Comparison of ENCODE assay signal across 8 cellular contexts in the genomic region with DNA sequence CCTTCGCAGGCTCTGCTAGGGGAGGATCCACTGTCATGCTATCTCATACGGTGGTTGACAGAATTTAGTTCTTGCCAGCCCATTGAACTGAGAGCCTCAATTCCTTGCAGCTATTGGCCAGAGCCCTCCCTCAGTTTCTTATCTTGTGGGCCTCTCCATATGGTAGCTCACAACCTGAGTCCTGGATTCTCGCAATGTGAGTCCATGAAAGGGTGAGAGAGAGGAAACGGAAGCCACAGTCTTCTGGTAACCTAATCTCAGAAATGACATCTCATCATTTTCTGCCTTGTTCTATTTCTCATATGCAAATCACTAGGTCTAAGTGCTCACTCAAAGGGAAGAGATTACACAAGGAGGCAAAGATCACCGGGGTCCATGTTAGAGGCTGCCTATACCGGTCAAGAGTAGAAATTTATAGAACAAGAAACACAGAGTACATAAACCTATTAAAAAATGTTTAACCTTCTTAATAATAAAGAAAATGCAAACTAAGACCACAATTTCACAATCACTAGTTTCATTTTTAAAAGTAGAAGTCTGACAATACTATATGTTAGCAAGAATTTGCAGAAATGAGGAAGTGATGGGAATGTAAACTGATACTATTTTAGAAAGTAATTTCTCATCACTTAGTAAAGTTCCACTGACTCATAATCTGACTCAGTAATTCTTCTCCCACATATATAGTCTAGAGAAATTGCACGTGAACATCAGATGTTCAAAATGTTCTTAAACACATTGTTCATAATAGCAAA.
DNase-seq lines count a peak whose midpoint lies in the region; ATAC-seq, FAIRE-seq and TF ChIP-seq lines count a peak whose summit lies in the region.

No MANE protein-coding gene starts in this region.

- no peaks in the 10 kb centered on the region for H3K36me3 Mint-ChIP-seq in activated T-helper 2 cell treated with anti-CD3 and anti-CD28 coated beads, Interferon-gamma antibody, Interleukin-2, Interleukin-4, amounts not matched to agents 10 μg/mL and 5 μg/mL and 100 μg/mL, durations not matched to agents 14 hours and 24 hours and 36 hours (ENCODE audit: low read depth)
- no peaks in the 10 kb centered on the region for H3K36me3 Mint-ChIP-seq in T-cell

- CTCF ChIA-PET in T-cell (lab: Charles Lee) = no interaction called here

- no peaks in the 10 kb centered on the region for H3K36me3 ChIP-seq in WERI-Rb-1

- no peak for TF ChIP-seq POLR2A in H54 (IDR thresholded peaks at IDR 0.05; ENCODE audit: low read depth, low read length)

- no peaks in the 10 kb centered on the region for H3K27me3 Mint-ChIP-seq in activated T-helper 2 cell treated with anti-CD3 and anti-CD28 coated beads, Interferon-gamma antibody, Interleukin-2, Interleukin-4, amounts not matched to agents 10 μg/mL and 5 μg/mL and 100 μg/mL, durations not matched to agents 14 hours and 24 hours and 36 hours (ENCODE audit: low read depth)
- no peaks in the 10 kb centered on the region for H3K27me3 Mint-ChIP-seq in T-cell

- no peak for DNase-seq in H54 (ENCODE audit: insufficient read length, low spot score)
- DNase-seq in Kasumi-1 (lab: John Stamatoyannopoulos, UW) = peak; percentile 88 to 89
- peak; percentile 76 for DNase-seq in epithelial cell of esophagus (ENCODE audit: low read depth)
- DNase-seq in activated T-helper 2 cell treated with anti-CD3 and anti-CD28 coated beads, Interferon-gamma antibody, Interleukin-2, Interleukin-4, amounts not matched to agents 10 μg/mL and 5 μg/mL and 100 μg/mL, durations not matched to agents 14 hours and 24 hours and 36 hours (ENCODE audit: low spot score) = no peak
- no peak for DNase-seq in T-cell
- no peak for DNase-seq in WERI-Rb-1
- DNase-seq in head of caudate nucleus = no peak

- no peak overlapping the region for H3K4me3 ChIP-seq in epithelial cell of esophagus (ENCODE audit: low read length)
- H3K4me3 ChIP-seq in WERI-Rb-1 (ENCODE audit: low read depth, low read length) = no peak overlapping the region

- peaks cover 5% of the 10 kb centered on the region for H3K9me3 Mint-ChIP-seq in activated T-helper 2 cell treated with anti-CD3 and anti-CD28 coated beads, Interferon-gamma antibody, Interleukin-2, Interleukin-4, amounts not matched to agents 10 μg/mL and 5 μg/mL and 100 μg/mL, durations not matched to agents 14 hours and 24 hours and 36 hours
- H3K9me3 Mint-ChIP-seq in T-cell = peaks cover 2 to 15% (median 9%) of the 10 kb centered on the region in 3 donors

- intact Hi-C loops in activated T-helper 2 cell treated with anti-CD3 and anti-CD28 coated beads, Interferon-gamma antibody, Interleukin-2, Interleukin-4, amounts not matched to agents 10 μg/mL and 5 μg/mL and 100 μg/mL, durations not matched to agents 14 hours and 24 hours and 36 hours (cut with micrococcal nuclease) = no loop called here
- intact Hi-C loops in head of caudate nucleus (cut with DNase I) = no loop called here

- H3K27me3 ChIP-seq in WERI-Rb-1 (ENCODE audit: insufficient read depth, low read depth, severe bottlenecking) = no peaks in the 10 kb centered on the region

- ATAC-seq in GM18508 (IDR thresholded peaks at IDR 0.05; ENCODE audit: insufficient read depth, unreplicated experiment) (peak; percentile 95), T-cell (replicated peaks in 1 of 4) (no peak)

- no peak overlapping the region for H3K4me3 Mint-ChIP-seq in activated T-helper 2 cell treated with anti-CD3 and anti-CD28 coated beads, Interferon-gamma antibody, Interleukin-2, Interleukin-4, amounts not matched to agents 10 μg/mL and 5 μg/mL and 100 μg/mL, durations not matched to agents 14 hours and 24 hours and 36 hours (ENCODE audit: low read depth)
- H3K4me3 Mint-ChIP-seq in T-cell = no peak overlapping the region

- H3K4me1 Mint-ChIP-seq in activated T-helper 2 cell treated with anti-CD3 and anti-CD28 coated beads, Interferon-gamma antibody, Interleukin-2, Interleukin-4, amounts not matched to agents 10 μg/mL and 5 μg/mL and 100 μg/mL, durations not matched to agents 14 hours and 24 hours and 36 hours (ENCODE audit: low read depth) = peaks cover 4% of the 10 kb centered on the region
- peaks cover 0 to 2% (median 0%) of the 10 kb centered on the region in 3 donors for H3K4me1 Mint-ChIP-seq in T-cell

- no peak overlapping the region for H3K27ac ChIP-seq in WERI-Rb-1

- no peaks in the 10 kb centered on the region for H3K9me3 ChIP-seq in WERI-Rb-1 (ENCODE audit: severe bottlenecking)

- no peak overlapping the region for H3K27ac Mint-ChIP-seq in activated T-helper 2 cell treated with anti-CD3 and anti-CD28 coated beads, Interferon-gamma antibody, Interleukin-2, Interleukin-4, amounts not matched to agents 10 μg/mL and 5 μg/mL and 100 μg/mL, durations not matched to agents 14 hours and 24 hours and 36 hours
- no peak overlapping the region for H3K27ac Mint-ChIP-seq in T-cell

- TF ChIP-seq CTCF in epithelial cell of esophagus (IDR thresholded peaks at IDR 0.05; ENCODE audit: insufficient read depth, low read depth, low read length, missing control alignments) = no peak
- TF ChIP-seq CTCF in WERI-Rb-1 (IDR thresholded peaks at IDR 0.05; ENCODE audit: low read depth, low read length) = no peak

- FAIRE-seq in H54 (lab: Jason Lieb, UNC) = peak; percentile 69

- POLR2A ChIA-PET in T-cell (lab: Charles Lee) = no interaction called here

Comparison
In these comparisons a context has a peak if more than half of its experiments do, and no peak if none do; other contexts are left out.
1. DNase-seq: peak in Kasumi-1 (2 of 2) and epithelial cell of esophagus (single experiment); none in H54 (single experiment), activated T-helper 2 cell treated with anti-CD3 and anti-CD28 coated beads, Interferon-gamma antibody, Interleukin-2, Interleukin-4, amounts not matched to agents 10 μg/mL and 5 μg/mL and 100 μg/mL, durations not matched to agents 14 hours and 24 hours and 36 hours (single experiment), T-cell (0 of 34), WERI-Rb-1 (single experiment) and head of caudate nucleus (0 of 42).